ENCODE assay signal across 14 cellular contexts in genomic region chr16:57356547-57356946, GRCh38. TPM values are rescaled to one million over a fixed set of nuclear protein-coding genes. Genes with fewer than 3 reads are reported as not detected.
DNase-seq lines count a peak whose midpoint lies in the region; ATAC-seq and TF ChIP-seq lines count a peak whose summit lies in the region.
"Had no signal": no experiment of that assay in that cellular context is flagged by ENCODE, and none has a peak within 500 bp of the region (broad histone marks: within the 10 kb centered on the region; RNA-seq: fewer than 3 reads in every experiment).

No MANE protein-coding gene starts in this region.

- TF ChIP-seq CTCF in nephron progenitor cell (IDR thresholded peaks at IDR 0.05): no peak

- H3K9me3 Mint-ChIP-seq in nephron progenitor cell: no peaks in the 10 kb centered on the region
- peaks cover 3% of the 10 kb centered on the region for H3K9me3 Mint-ChIP-seq in stimulated activated memory B cell treated with anti-CD40 and anti-IgM and Interleukin-4, amounts not matched to agents 10 μg/mL and 1 μg/mL and 100 μg/mL, for 72 hours
- no peaks in the 10 kb centered on the region for H3K9me3 Mint-ChIP-seq in activated T-cell treated with anti-CD3 and anti-CD28 coated beads, Interleukin-2, amount 50 U/mL, for 4 hours
- H3K9me3 Mint-ChIP-seq: CD8-positive, alpha-beta T cell; H9 had no signal

- no peak overlapping the region for H3K4me3 Mint-ChIP-seq in nephron progenitor cell
- H3K4me3 Mint-ChIP-seq in stimulated activated memory B cell treated with anti-CD40 and anti-IgM and Interleukin-4, amounts not matched to agents 10 μg/mL and 1 μg/mL and 100 μg/mL, for 72 hours: no peak overlapping the region
- H3K4me3 Mint-ChIP-seq in activated T-cell treated with anti-CD3 and anti-CD28 coated beads, Interleukin-2, amount 50 U/mL, for 4 hours: no peak overlapping the region
- H3K4me3 Mint-ChIP-seq: B cell; CD8-positive, alpha-beta T cell; H9 had no signal

- H3K4me1 Mint-ChIP-seq in nephron progenitor cell: no peaks in the 10 kb centered on the region
- H3K4me1 Mint-ChIP-seq in stimulated activated memory B cell treated with anti-CD40 and anti-IgM and Interleukin-4, amounts not matched to agents 10 μg/mL and 1 μg/mL and 100 μg/mL, for 72 hours: peaks cover 73% of the 10 kb centered on the region
- peaks cover 2% of the 10 kb centered on the region for H3K4me1 Mint-ChIP-seq in activated T-cell treated with anti-CD3 and anti-CD28 coated beads, Interleukin-2, amount 50 U/mL, for 4 hours (ENCODE audit: low read depth)

- intact Hi-C loops in cardiac septum (cut with DNase I): no loop called here
- intact Hi-C loops in Right ventricle myocardium inferior (cut with DNase I): no loop called here

- H3K27ac Mint-ChIP-seq in nephron progenitor cell: peak overlapping the region; percentile 31
- peak overlapping the region; percentile 94 for H3K27ac Mint-ChIP-seq in stimulated activated memory B cell treated with anti-CD40 and anti-IgM and Interleukin-4, amounts not matched to agents 10 μg/mL and 1 μg/mL and 100 μg/mL, for 72 hours
- H3K27ac Mint-ChIP-seq: B cell; CD8-positive, alpha-beta T cell; H9 had no signal

- no peak for ATAC-seq in Right ventricle myocardium inferior
- ATAC-seq in stimulated activated memory B cell treated with anti-CD40 and anti-IgM and Interleukin-4, amounts not matched to agents 10 μg/mL and 1 μg/mL and 100 μg/mL, for 72 hours: no peak
- no peak for ATAC-seq in activated T-cell treated with anti-CD3 and anti-CD28 coated beads, Interleukin-2, amount 50 U/mL, for 4 hours
- ATAC-seq: CD8-positive, alpha-beta T cell had no signal

- DNase-seq in cardiac septum (ENCODE audit: low spot score) (peak; percentile 27), Right ventricle myocardium inferior (ENCODE audit: missing footprints) (no peak), nephron progenitor cell (no peak), NCI-H128 (lab: John Stamatoyannopoulos, UW; ENCODE audit: unreplicated experiment) (no peak)
- no peak for DNase-seq in activated T-cell treated with anti-CD3 and anti-CD28 coated beads, Interleukin-2, amount 50 U/mL, for 4 hours
- DNase-seq: Calu3; CD8-positive, alpha-beta T cell; DMS79 treated with DMSO at 0.1 percent for 48 hours; GF-D8; H9 had no signal

- H3K36me3 Mint-ChIP-seq in nephron progenitor cell (ENCODE audit: low read depth): no peaks in the 10 kb centered on the region
- H3K36me3 Mint-ChIP-seq in stimulated activated memory B cell treated with anti-CD40 and anti-IgM and Interleukin-4, amounts not matched to agents 10 μg/mL and 1 μg/mL and 100 μg/mL, for 72 hours: peaks cover 29% of the 10 kb centered on the region
- no peaks in the 10 kb centered on the region for H3K36me3 Mint-ChIP-seq in activated T-cell treated with anti-CD3 and anti-CD28 coated beads, Interleukin-2, amount 50 U/mL, for 4 hours (ENCODE audit: insufficient read depth)
- H3K36me3 Mint-ChIP-seq: CD8-positive, alpha-beta T cell had no signal

- peaks cover 17% of the 10 kb centered on the region for H3K27me3 Mint-ChIP-seq in nephron progenitor cell (ENCODE audit: low read depth, poor library complexity)
- no peaks in the 10 kb centered on the region for H3K27me3 Mint-ChIP-seq in stimulated activated memory B cell treated with anti-CD40 and anti-IgM and Interleukin-4, amounts not matched to agents 10 μg/mL and 1 μg/mL and 100 μg/mL, for 72 hours
- peaks cover 4% of the 10 kb centered on the region for H3K27me3 Mint-ChIP-seq in activated T-cell treated with anti-CD3 and anti-CD28 coated beads, Interleukin-2, amount 50 U/mL, for 4 hours (ENCODE audit: low read depth)

RNA-seq across cellular contexts. Expression of gene CCL22, which starts 2.0 kb away (rescaled TPM):
- total RNA-seq in cardiac septum (not detected), Right ventricle myocardium inferior (not detected)
- total RNA-seq in activated T-cell treated with anti-CD3 and anti-CD28 coated beads, Interleukin-2, amount 50 U/mL, for 4 hours: 100 to 1,000 TPM in 1 of 3 donors, 10 to 100 TPM in 2; 62.3 to 121 (median 80.2) TPM
- total RNA-seq: A172; CD8-positive, alpha-beta T cell; H1; H9 had no signal

RNA-seq across cellular contexts. Expression of gene CX3CL1, which starts 15.7 kb away (rescaled TPM):
- total RNA-seq in cardiac septum (8.7 TPM), Right ventricle myocardium inferior (15.2 TPM)
- under 1 TPM in 2 of 3 donors, not detected in 1; 0.05 TPM for total RNA-seq in activated T-cell treated with anti-CD3 and anti-CD28 coated beads, Interleukin-2, amount 50 U/mL, for 4 hours
- total RNA-seq: B cell; CD8-positive, alpha-beta T cell had no signal

RNA-seq across cellular contexts. Expression of gene CCL17, which starts 48.0 kb away (rescaled TPM):
- not detected for total RNA-seq in cardiac septum
- total RNA-seq in Right ventricle myocardium inferior: not detected
- 10 to 100 TPM; 11.0 to 41.5 (median 26.2) TPM for total RNA-seq in activated T-cell treated with anti-CD3 and anti-CD28 coated beads, Interleukin-2, amount 50 U/mL, for 4 hours
- total RNA-seq: B cell; Calu3; CD8-positive, alpha-beta T cell; H1; H9 had no signal

Comparison
In these comparisons a context has a peak if more than half of its experiments do, and no peak if none do; other contexts are left out.
1. RNA of gene CCL22, which starts 2.0 kb away (total RNA-seq): 62.3 to 121 TPM in activated T-cell treated with anti-CD3 and anti-CD28 coated beads, Interleukin-2, amount 50 U/mL, for 4 hours; not detected in Right ventricle myocardium inferior (single experiment) and not detected in cardiac septum (single experiment); every median in the first group is over 10 times any median in the second.
2. RNA of gene CCL17, which starts 48.0 kb away (total RNA-seq): 11.0 to 41.5 TPM in activated T-cell treated with anti-CD3 and anti-CD28 coated beads, Interleukin-2, amount 50 U/mL, for 4 hours; not detected in cardiac septum (single experiment) and not detected in Right ventricle myocardium inferior (single experiment); every median in the first group is over 10 times any median in the second.